Comparison of ENCODE assay signal across 9 cellular contexts in the genomic region with DNA sequence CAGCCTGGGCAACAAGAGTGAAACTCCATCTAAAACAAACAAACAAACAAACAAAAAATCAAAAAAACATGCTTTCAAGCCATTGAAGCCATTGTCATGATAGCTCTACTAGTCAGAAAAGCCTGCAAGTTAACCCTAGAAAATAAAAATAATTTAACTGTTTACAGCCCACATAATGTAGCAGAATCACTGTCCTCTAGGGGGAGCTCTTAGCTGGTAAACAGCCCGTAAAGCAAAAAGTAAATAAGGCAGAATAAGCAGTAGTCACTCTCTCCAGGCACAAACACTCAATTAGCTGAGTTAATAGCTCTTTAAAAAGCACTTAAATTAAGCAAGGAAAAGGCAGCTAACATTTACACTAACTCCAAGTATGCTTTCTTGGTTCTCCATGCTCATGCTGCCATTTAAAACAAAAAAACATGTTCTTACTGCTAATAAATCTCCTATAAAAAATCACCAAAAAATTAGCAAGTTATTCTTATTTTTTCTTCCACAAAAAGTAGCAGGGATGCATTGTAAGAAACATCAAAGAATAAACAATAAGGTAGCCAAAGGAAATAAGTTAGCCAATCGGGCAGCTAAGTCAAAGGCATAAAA. TPM values are rescaled to one million over a fixed set of nuclear protein-coding genes. Genes with fewer than 3 reads are reported as not detected.
DNase-seq lines count a peak whose midpoint lies in the region; ATAC-seq and TF ChIP-seq lines count a peak whose summit lies in the region.
"Had no signal": no experiment of that assay in that cellular context is flagged by ENCODE, and none has a peak within 500 bp of the region (broad histone marks: within the 10 kb centered on the region; RNA-seq: fewer than 3 reads in every experiment).

No MANE protein-coding gene starts in this region.

- intact Hi-C loops in ovary (cut with DNase I), result no loop called here

- H3K4me3 ChIP-seq in HFF-Myc (replicated peaks; ENCODE audit: low read depth, low read length) (no peak overlapping the region), fibroblast of pulmonary artery (replicated peaks; ENCODE audit: low read depth, low read length) (no peak overlapping the region), ovary (no peak overlapping the region)

- H3K27ac ChIP-seq in ovary, result no peak overlapping the region

- H3K27me3 ChIP-seq in ovary, result no peaks in the 10 kb centered on the region

- no peaks in the 10 kb centered on the region for H3K27me3 Mint-ChIP-seq in mesothelial cell of epicardium (ENCODE audit: low read depth)

- H3K4me1 Mint-ChIP-seq in mesothelial cell of epicardium, result no peaks in the 10 kb centered on the region

- H3K4me1 ChIP-seq in ovary (ENCODE audit: insufficient read depth), result no peaks in the 10 kb centered on the region

- ATAC-seq in GM21528 (IDR thresholded peaks at IDR 0.05; ENCODE audit: low FRiP score, unreplicated experiment) (no peak), HG02981 (IDR thresholded peaks at IDR 0.05; ENCODE audit: unreplicated experiment) (no peak)

- TF ChIP-seq EP300 in ovary (IDR thresholded peaks at IDR 0.05), result no peak

- H3K36me3 ChIP-seq in ovary, result no peaks in the 10 kb centered on the region

- TF ChIP-seq CTCF in HFF-Myc (IDR thresholded peaks at IDR 0.05; ENCODE audit: low read depth, low read length, missing control alignments) (peak; percentile 53), fibroblast of pulmonary artery (IDR thresholded peaks at IDR 0.05; ENCODE audit: low read length, missing control alignments) (peak; percentile 65), ovary (IDR thresholded peaks at IDR 0.05) (no peak), mesothelial cell of epicardium (IDR thresholded peaks at IDR 0.05; ENCODE audit: unreplicated experiment) (no peak)

- no peak for TF ChIP-seq POLR2A in ovary (IDR thresholded peaks at IDR 0.05)

- 28 to 34% (median 32%) methylated on average over 2 of the region's 2 CpGs for WGBS in ovary, 3 donors

- no peaks in the 10 kb centered on the region for H3K36me3 Mint-ChIP-seq in mesothelial cell of epicardium
- H3K36me3 Mint-ChIP-seq: IgD-negative memory B cell had no signal

- peak; percentile 26 for DNase-seq in CMK (ENCODE audit: low read depth)
- no peak for DNase-seq in HFF-Myc (ENCODE audit: extremely low read depth, low read depth)
- peak; percentile 76 for DNase-seq in OCI-M1 (lab: John Stamatoyannopoulos, UW)
- peak; percentile 46 for DNase-seq in fibroblast of pulmonary artery (ENCODE audit: low read depth)
- DNase-seq in ovary, result no peak
- DNase-seq in mesothelial cell of epicardium (ENCODE audit: low spot score in 2 of 2, unreplicated experiment in 2 of 2), result no peak

- H3K9me3 Mint-ChIP-seq in mesothelial cell of epicardium, result peaks cover 34% of the 10 kb centered on the region

- no peak overlapping the region for H3K4me3 Mint-ChIP-seq in mesothelial cell of epicardium
- H3K4me3 Mint-ChIP-seq: IgD-negative memory B cell had no signal

- H3K27ac Mint-ChIP-seq in mesothelial cell of epicardium, result no peak overlapping the region
- H3K27ac Mint-ChIP-seq: IgD-negative memory B cell had no signal

- H3K9me3 ChIP-seq in ovary, result no peaks in the 10 kb centered on the region

RNA-seq across cellular contexts. Expression of a gene that starts 11.3 kb away (rescaled TPM):
- total RNA-seq in ovary, result 1 to 10 TPM in 4 of 7 donors, under 1 TPM in 2, not detected in 1; 0.48 to 4.9 (median 1.0) TPM
- polyA plus RNA-seq in ovary, result 1 to 10 TPM in 1 of 2 donors, under 1 TPM in 1; 0.82 to 6.9 TPM
- total RNA-seq in mesothelial cell of epicardium, result not detected in 3 replicates

RNA-seq across cellular contexts. Expression of a gene that starts 43.8 kb away (rescaled TPM):
- 10 to 100 TPM in 1 of 7 donors, 1 to 10 TPM in 3, under 1 TPM in 3; 0.60 to 12.1 (median 1.6) TPM for total RNA-seq in ovary
- polyA plus RNA-seq in ovary, result 1 to 10 TPM in 1 of 2 donors, under 1 TPM in 1; 0.63 to 1.9 TPM
- total RNA-seq in mesothelial cell of epicardium, result not detected in 3 replicates

RNA-seq across cellular contexts. Expression of a gene that starts 50.1 kb away (rescaled TPM):
- total RNA-seq in ovary (not detected), mesothelial cell of epicardium (not detected in 3 replicates)
- not detected for polyA plus RNA-seq in ovary
- polyA plus RNA-seq: IgD-negative memory B cell had no signal

Comparison
In these comparisons a context has a peak if more than half of its experiments do, and no peak if none do; other contexts are left out.
1. DNase-seq: peak in CMK (single experiment), OCI-M1 (single experiment) and fibroblast of pulmonary artery (single experiment); none in HFF-Myc (single experiment), ovary (0 of 5) and mesothelial cell of epicardium (0 of 2).
2. CTCF ChIP-seq: peak in HFF-Myc (single experiment) and fibroblast of pulmonary artery (single experiment); none in ovary (0 of 3) and mesothelial cell of epicardium (single experiment).